8 cellular contexts compared by ENCODE assay signal in the genomic region with DNA sequence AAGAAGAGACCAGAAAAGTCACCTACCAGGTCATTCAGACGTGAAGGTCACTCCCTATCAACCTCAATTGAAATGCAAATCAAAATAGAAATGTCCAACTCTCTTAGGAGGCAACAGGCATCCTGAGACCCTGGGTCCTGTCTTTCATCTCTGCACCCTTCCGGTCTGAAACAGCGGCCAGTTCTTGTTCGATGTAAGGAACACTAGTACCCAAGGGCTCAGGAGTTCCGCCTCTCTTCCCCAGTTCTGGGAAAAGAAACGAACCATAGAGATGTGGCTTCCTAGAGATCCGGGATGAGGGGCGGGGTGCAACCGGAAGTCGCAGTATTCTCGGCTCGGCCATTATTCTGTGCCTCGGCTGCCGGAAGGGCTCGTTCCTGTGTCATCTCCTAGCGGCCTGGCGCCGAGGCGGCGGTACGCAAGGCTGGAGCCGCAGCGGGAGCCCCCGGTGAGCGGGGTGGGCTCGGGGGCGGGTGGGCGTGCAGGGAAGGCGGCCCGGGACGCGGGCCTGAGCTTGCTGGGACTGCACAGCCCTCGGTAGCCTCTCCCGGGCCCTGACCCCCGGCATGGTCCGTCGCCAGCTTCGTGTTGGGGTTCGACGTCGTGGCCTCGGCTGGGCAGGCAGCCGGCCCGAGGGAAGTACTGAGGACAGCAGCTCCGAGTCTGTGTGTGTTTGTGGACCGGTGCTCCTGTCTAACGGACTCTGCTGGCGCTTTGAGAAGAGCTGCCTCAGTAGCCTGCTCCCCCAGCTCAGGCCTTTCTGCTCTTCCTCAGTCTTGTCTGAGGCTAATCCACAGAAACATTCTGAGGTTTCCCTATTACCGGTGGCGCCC. TPM values are rescaled to one million over a fixed set of nuclear protein-coding genes. Genes with fewer than 3 reads are reported as not detected.
A peak's percentile ranks its signal among the peaks of the same experiment; 100 is the strongest.
DNase-seq lines count a peak whose midpoint lies in the region; ATAC-seq and TF ChIP-seq lines count a peak whose summit lies in the region.

A gene (plus strand): TSS at position 341 of the 833 bp plus-strand sequence. CDS start 4,119 bp downstream, outside the sequence.

- H3K9ac ChIP-seq in HUES64 (ENCODE audit: low read depth, low read length): peak within 1 kb of the TSS; percentile 78

- H3K27ac Mint-ChIP-seq in naive thymus-derived CD4-positive, alpha-beta T cell: peak within 1 kb of the TSS; percentile 60 to 88 (median 81)
- peak within 1 kb of the TSS; percentile 85 for H3K27ac Mint-ChIP-seq in stimulated activated naive B cell treated with anti-CD40 and anti-IgM and Interleukin-4, amounts not matched to agents 10 μg/mL and 1 μg/mL and 100 μg/mL, for 72 hours

- peaks cover 4% of the 10 kb centered on the region for H3K79me2 ChIP-seq in PC-9 (ENCODE audit: low read depth)

- CTCF ChIA-PET in PC-9 (lab: Charles Lee): interaction anchor here (0.6 to 0.7 kb wide), 4 partner anchors 61 to 1724 kb away, joined by 3 to 4 read pairs (median 3); a partner anchor contains a TSS
- CTCF ChIA-PET in naive thymus-derived CD4-positive, alpha-beta T cell (lab: Charles Lee): interaction anchor here (0.8 kb wide), 1 partner anchor 104 kb away, joined by 3 read pairs; no protein-coding TSS in a partner anchor

- no peaks in the 10 kb centered on the region for H3K27me3 Mint-ChIP-seq in naive thymus-derived CD4-positive, alpha-beta T cell
- H3K27me3 Mint-ChIP-seq in stimulated activated naive B cell treated with anti-CD40 and anti-IgM and Interleukin-4, amounts not matched to agents 10 μg/mL and 1 μg/mL and 100 μg/mL, for 72 hours: no peaks in the 10 kb centered on the region

- TSS peak; percentile 47 for BruUV-seq in PC-9 (replicated peaks; lab: Mats Ljungman, UMichigan)

- intact Hi-C loops in PC-9 (cut with micrococcal nuclease; ENCODE audit: unreplicated experiment): loop anchor here (1.0 to 10.0 kb wide), 3 partner anchors 23 to 110 kb away; a partner anchor contains a TSS
- intact Hi-C loops in naive thymus-derived CD4-positive, alpha-beta T cell (cut with micrococcal nuclease): loop anchor here (1.0 to 10.0 kb wide), 9 partner anchors 60 to 288 kb away; a partner anchor contains a TSS

- peaks cover 0 to 8% (median 0%) of the 10 kb centered on the region in 11 donors for H3K9me3 Mint-ChIP-seq in naive thymus-derived CD4-positive, alpha-beta T cell
- no peaks in the 10 kb centered on the region for H3K9me3 Mint-ChIP-seq in stimulated activated naive B cell treated with anti-CD40 and anti-IgM and Interleukin-4, amounts not matched to agents 10 μg/mL and 1 μg/mL and 100 μg/mL, for 72 hours

- ATAC-seq in GM21447 (IDR thresholded peaks at IDR 0.05; ENCODE audit: unreplicated experiment): peak; percentile 86
- peak; percentile 80 for ATAC-seq in naive thymus-derived CD4-positive, alpha-beta T cell
- peak; percentile 97 for ATAC-seq in stimulated activated naive B cell treated with anti-CD40 and anti-IgM and Interleukin-4, amounts not matched to agents 10 μg/mL and 1 μg/mL and 100 μg/mL, for 72 hours (replicated peaks)

- DNase-seq in DMS153 (lab: John Stamatoyannopoulos, UW) (peak; percentile 77), PC-9 (peak; percentile 67 to 74), activated T-helper 1 cell treated with Interleukin-2 at 50 U/mL for 16 hours (ENCODE audit: low read depth) (peak; percentile 26), fibroblast of mammary gland (ENCODE audit: low read depth) (peak; percentile 89)
- peak; percentile 5 to 64 (median 27) for DNase-seq in naive thymus-derived CD4-positive, alpha-beta T cell
- peak; percentile 61 for DNase-seq in stimulated activated naive B cell treated with anti-CD40 and anti-IgM and Interleukin-4, amounts not matched to agents 10 μg/mL and 1 μg/mL and 100 μg/mL, for 72 hours

- no peaks in the 10 kb centered on the region for H4K20me1 ChIP-seq in PC-9 (ENCODE audit: insufficient read depth)

- H3K4me1 ChIP-seq in HUES64 (ENCODE audit: insufficient read depth, low read length) (peaks cover 15% of the 10 kb centered on the region), PC-9 (replicated peaks; ENCODE audit: insufficient read depth) (no peaks in the 10 kb centered on the region; the same call in 1 of the 2 replicates)
- H3K4me1 ChIP-seq in naive thymus-derived CD4-positive, alpha-beta T cell (ENCODE audit: control insufficient read depth in 2 of 2, insufficient read depth in 2 of 2, low read length in 2 of 2): peaks cover 9 to 10% of the 10 kb centered on the region in 2 donors

- peak within 1 kb of the TSS; percentile 83 to 94 (median 92) for H3K4me3 Mint-ChIP-seq in naive thymus-derived CD4-positive, alpha-beta T cell
- H3K4me3 Mint-ChIP-seq in stimulated activated naive B cell treated with anti-CD40 and anti-IgM and Interleukin-4, amounts not matched to agents 10 μg/mL and 1 μg/mL and 100 μg/mL, for 72 hours: peak within 1 kb of the TSS; percentile 85 to 93

- under 1% methylated on average over 49 of the region's 50 CpGs for WGBS in HUES64

- peaks cover 6 to 29% (median 21%) of the 10 kb centered on the region in 5 donors for H3K36me3 Mint-ChIP-seq in naive thymus-derived CD4-positive, alpha-beta T cell
- peaks cover 14% of the 10 kb centered on the region in 2 donors for H3K36me3 Mint-ChIP-seq in stimulated activated naive B cell treated with anti-CD40 and anti-IgM and Interleukin-4, amounts not matched to agents 10 μg/mL and 1 μg/mL and 100 μg/mL, for 72 hours

- peak within 1 kb of the TSS; percentile 82 for H3K27ac ChIP-seq in HUES64 (ENCODE audit: low read depth, low read length)
- no peak within 1 kb of the TSS for H3K27ac ChIP-seq in PC-9
- peak within 1 kb of the TSS; percentile 66 for H3K27ac ChIP-seq in naive thymus-derived CD4-positive, alpha-beta T cell (ENCODE audit: low read depth, low read length)

- peaks cover 10% of the 10 kb centered on the region for H3K36me3 ChIP-seq in HUES64 (ENCODE audit: insufficient read depth, low read length)
- no peaks in the 10 kb centered on the region for H3K36me3 ChIP-seq in PC-9 (ENCODE audit: low read depth)
- peaks cover 0 to 6% (median 0%) of the 10 kb centered on the region in 3 experiments for H3K36me3 ChIP-seq in naive thymus-derived CD4-positive, alpha-beta T cell (ENCODE audit: control insufficient read depth in 2 of 3, insufficient read depth in 3 of 3, low read length in 3 of 3)

- POLR2A ChIA-PET in PC-9 (lab: Charles Lee; ENCODE audit: unreplicated experiment): interaction anchor here (0.8 kb wide), 1 partner anchor 200 kb away, joined by 4 read pairs; no protein-coding TSS in a partner anchor
- POLR2A ChIA-PET in naive thymus-derived CD4-positive, alpha-beta T cell (lab: Charles Lee): interaction anchor here (1.6 kb wide), 1 partner anchor 13 kb away, joined by 4 read pairs; no protein-coding TSS in a partner anchor

- H3K27me3 ChIP-seq in HUES64 (ENCODE audit: insufficient read depth, low read length) (no peaks in the 10 kb centered on the region), PC-9 (ENCODE audit: insufficient read depth, low read depth) (no peaks in the 10 kb centered on the region)
- H3K27me3 ChIP-seq in naive thymus-derived CD4-positive, alpha-beta T cell (ENCODE audit: control insufficient read depth in 2 of 2, insufficient read depth in 2 of 2, low read length in 2 of 2): no peaks in the 10 kb centered on the region

- TF ChIP-seq CTCF in PC-9 (conservative IDR thresholded peaks at IDR 0.05) (no peak), fibroblast of mammary gland (conservative IDR thresholded peaks at IDR 0.05; ENCODE audit: control insufficient read depth, insufficient read depth, low read depth, low read length) (no peak)

- H3F3A ChIP-seq in PC-9 (ENCODE audit: insufficient read depth, low read depth): no peaks in the 10 kb centered on the region

- H3K9me3 ChIP-seq in HUES64 (ENCODE audit: insufficient read depth, low read depth, low read length) (no peaks in the 10 kb centered on the region), PC-9 (ENCODE audit: insufficient read depth, low read depth) (peaks cover 6% of the 10 kb centered on the region; the same call in 1 of the 2 replicates)
- no peaks in the 10 kb centered on the region for H3K9me3 ChIP-seq in naive thymus-derived CD4-positive, alpha-beta T cell (ENCODE audit: control insufficient read depth in 2 of 3, low read length in 3 of 3)

- peak within 1 kb of the TSS; percentile 98 for H2AFZ ChIP-seq in PC-9

- peak within 1 kb of the TSS; percentile 87 for H3K4me2 ChIP-seq in PC-9

- H3K4me3 ChIP-seq in HUES64 (ENCODE audit: low read length) (peak within 1 kb of the TSS; percentile 75), PC-9 (peak within 1 kb of the TSS; percentile 65), fibroblast of mammary gland (ENCODE audit: control insufficient read depth, low read depth, low read length) (peak within 1 kb of the TSS; percentile 70)
- peak within 1 kb of the TSS; percentile 51 for H3K4me3 ChIP-seq in naive thymus-derived CD4-positive, alpha-beta T cell (ENCODE audit: low read length)

- peaks cover 18 to 53% (median 47%) of the 10 kb centered on the region in 7 donors for H3K4me1 Mint-ChIP-seq in naive thymus-derived CD4-positive, alpha-beta T cell
- H3K4me1 Mint-ChIP-seq in stimulated activated naive B cell treated with anti-CD40 and anti-IgM and Interleukin-4, amounts not matched to agents 10 μg/mL and 1 μg/mL and 100 μg/mL, for 72 hours: peaks cover 0 to 10% of the 10 kb centered on the region in 2 donors

- no peaks in the 10 kb centered on the region for H3K9me2 ChIP-seq in PC-9 (ENCODE audit: insufficient read depth)

RNA-seq across cellular contexts. Expression of the gene that starts here (rescaled TPM):
- polyA plus RNA-seq in HUES64 (2013, experiment 1 of 2): 16.7 TPM
- polyA plus RNA-seq in HUES64 (2013, experiment 2 of 2): 19.8 TPM
- 7.4 and 9.5 TPM in 2 replicates for total RNA-seq in PC-9 (2021)
- 10 to 100 TPM in 3 of 5 experiments, 1 to 10 TPM in 2; 5.5 to 15.6 (median 15.0) TPM for total RNA-seq in naive thymus-derived CD4-positive, alpha-beta T cell
- polyA plus RNA-seq in naive thymus-derived CD4-positive, alpha-beta T cell: 1 to 10 TPM; 5.2 to 5.8 TPM

Comparison
In these comparisons a context has a peak if more than half of its experiments do, and no peak if none do; other contexts are left out.
1. DNase-seq: peak in every context shown above with its lines; median percentile 89 in fibroblast of mammary gland; 77 in DMS153; 70 in PC-9; 61 in stimulated activated naive B cell treated with anti-CD40 and anti-IgM and Interleukin-4, amounts not matched to agents 10 μg/mL and 1 μg/mL and 100 μg/mL, for 72 hours; 27 in naive thymus-derived CD4-positive, alpha-beta T cell; 26 in activated T-helper 1 cell treated with Interleukin-2 at 50 U/mL for 16 hours.